In the genomic region with DNA sequence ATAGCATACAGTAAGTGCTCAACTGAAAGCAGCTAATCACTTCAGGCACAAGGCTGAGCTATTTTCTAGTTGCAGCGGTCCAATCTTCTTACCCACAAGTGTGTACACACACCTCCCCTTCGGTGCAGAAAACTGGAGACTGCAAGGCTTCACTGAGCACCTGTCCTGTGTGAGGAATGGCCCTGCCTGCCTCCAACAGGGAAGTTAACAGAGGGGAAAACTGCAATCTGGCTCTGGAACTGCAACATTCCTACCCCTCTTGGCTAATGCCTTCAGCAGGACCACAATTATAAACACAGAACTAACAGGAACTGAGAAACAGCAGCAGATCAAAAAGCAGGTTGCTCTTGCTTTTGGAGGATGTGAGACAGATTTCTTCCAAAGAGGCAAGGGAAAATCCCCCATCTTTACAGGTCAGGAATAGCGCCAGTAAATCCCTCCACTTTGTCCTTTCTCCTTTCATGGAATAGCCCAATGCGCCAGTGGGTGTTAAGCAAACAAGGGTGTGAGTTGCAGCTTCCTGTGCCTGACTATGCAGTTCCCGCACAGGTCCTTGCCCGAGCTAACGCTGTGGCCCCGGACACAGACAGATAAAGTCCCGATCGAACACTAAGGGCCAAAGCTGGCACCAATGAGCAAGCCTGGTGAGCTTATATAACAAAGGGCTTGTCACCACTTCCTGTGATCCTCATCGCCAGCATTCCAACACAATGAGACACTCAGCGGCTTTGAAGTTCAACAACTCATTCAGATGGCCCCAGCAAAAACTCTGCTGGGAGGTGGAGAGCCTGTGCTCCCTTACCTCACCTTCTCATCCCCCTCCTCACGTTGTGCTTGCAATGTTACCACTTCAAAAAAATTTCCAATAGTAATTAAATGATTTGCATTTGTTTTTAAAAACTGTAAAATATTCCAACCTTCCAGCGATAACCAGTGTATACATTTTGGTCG, we compare ENCODE assay signal across 9 cellular contexts. TPM values are rescaled to one million over a fixed set of nuclear protein-coding genes. Genes with fewer than 3 reads are reported as not detected.
DNase-seq lines count a peak whose midpoint lies in the region; ATAC-seq and TF ChIP-seq lines count a peak whose summit lies in the region.
"Had no signal": no experiment of that assay in that cellular context is flagged by ENCODE, and none has a peak within 500 bp of the region (broad histone marks: within the 10 kb centered on the region; RNA-seq: fewer than 3 reads in every experiment).

No MANE protein-coding gene starts in this region.

- peak overlapping the region; percentile 72 for H3K4me2 ChIP-seq in trophoblast cell (ENCODE audit: low read length)

- H3K79me2 ChIP-seq in trophoblast cell (ENCODE audit: control insufficient read depth, insufficient read depth, low read length, poor library complexity), result peaks cover 11% of the 10 kb centered on the region

- no peak for DNase-seq in CD8-positive, alpha-beta memory T cell
- DNase-seq in HuH-7 (ENCODE audit: low spot score) (peak; percentile 47), heart right ventricle (peak; percentile 42 to 80), trophoblast cell (peak; percentile 72 to 86), NCI-H187 (lab: John Stamatoyannopoulos, UW) (no peak)
- no peak for DNase-seq in activated CD4-positive, CD25-positive, alpha-beta regulatory T cell (lab: John Stamatoyannopoulos, UW)

- H2AK5ac ChIP-seq in trophoblast cell (ENCODE audit: low read length), result peak overlapping the region; percentile 36

- H4K12ac ChIP-seq in trophoblast cell (ENCODE audit: low read depth, low read length), result no peak overlapping the region

- H3K9me3 ChIP-seq in CD8-positive, alpha-beta memory T cell (ENCODE audit: low read length), result no peaks in the 10 kb centered on the region
- H3K9me3 ChIP-seq in heart right ventricle (no peaks in the 10 kb centered on the region), trophoblast cell (ENCODE audit: insufficient read depth, low read depth, low read length) (no peaks in the 10 kb centered on the region)

- TF ChIP-seq CTCF in heart right ventricle (IDR thresholded peaks at IDR 0.05), result no peak

- WGBS in heart right ventricle, 2 donors, result 30 to 38% methylated on average over 15 of the region's 15 CpGs
- no CpG with 5 or more reads among the region's 15 CpGs for WGBS in trophoblast cell (ENCODE audit: extremely low coverage, insufficient coverage, insufficient read length)

- no peaks in the 10 kb centered on the region for H3K27me3 Mint-ChIP-seq in CD8-positive, alpha-beta memory T cell
- H3K27me3 Mint-ChIP-seq in activated T-helper 17 cell treated with anti-CD3 and anti-CD28 coated beads, Interleukin-2, amount 50 U/mL, for 72 hours, result no peaks in the 10 kb centered on the region

- CTCF ChIA-PET in CD8-positive, alpha-beta memory T cell (lab: Charles Lee), result no interaction called here

- peak overlapping the region; percentile 74 for H4K91ac ChIP-seq in trophoblast cell (ENCODE audit: low read depth, low read length)

- H4K8ac ChIP-seq in trophoblast cell (ENCODE audit: low read depth, low read length), result peak overlapping the region; percentile 40

- no peak overlapping the region for H3K4me3 ChIP-seq in CD8-positive, alpha-beta memory T cell (ENCODE audit: low read length)
- H3K4me3 ChIP-seq in heart right ventricle, result peak overlapping the region in 4 of 10 donors; percentile 13 to 19 (median 18)
- no peak overlapping the region for H3K4me3 ChIP-seq in trophoblast cell (ENCODE audit: low read depth, low read length)

- POLR2A ChIA-PET in CD8-positive, alpha-beta memory T cell (lab: Charles Lee), result no interaction called here

- no peak overlapping the region for H3K27ac Mint-ChIP-seq in CD8-positive, alpha-beta memory T cell
- no peak overlapping the region for H3K27ac Mint-ChIP-seq in activated T-helper 17 cell treated with anti-CD3 and anti-CD28 coated beads, Interleukin-2, amount 50 U/mL, for 72 hours

- peak overlapping the region; percentile 87 for H2BK120ac ChIP-seq in trophoblast cell (ENCODE audit: insufficient read depth, low read length, poor library complexity)

- H3K23ac ChIP-seq in trophoblast cell (ENCODE audit: low read length), result no peak overlapping the region

- H2BK12ac ChIP-seq in trophoblast cell (ENCODE audit: low read length), result peak overlapping the region; percentile 67

- H3K27ac ChIP-seq in CD8-positive, alpha-beta memory T cell (ENCODE audit: low read depth, low read length), result peak overlapping the region; percentile 31
- H3K27ac ChIP-seq in heart right ventricle (peak overlapping the region; percentile 41 to 94 (median 84)), trophoblast cell (ENCODE audit: low read depth, low read length) (peak overlapping the region; percentile 96)
- H3K27ac ChIP-seq: HL-60 had no signal

- H2BK5ac ChIP-seq in trophoblast cell (ENCODE audit: low read depth, low read length, poor library complexity), result peak overlapping the region; percentile 84

- H3K4ac ChIP-seq in trophoblast cell (ENCODE audit: low read depth, low read length), result peak overlapping the region; percentile 13

- H3K36me3 Mint-ChIP-seq in CD8-positive, alpha-beta memory T cell, result no peaks in the 10 kb centered on the region
- no peaks in the 10 kb centered on the region for H3K36me3 Mint-ChIP-seq in activated T-helper 17 cell treated with anti-CD3 and anti-CD28 coated beads, Interleukin-2, amount 50 U/mL, for 72 hours (ENCODE audit: low read depth)

- H3K36me3 ChIP-seq in CD8-positive, alpha-beta memory T cell (ENCODE audit: insufficient read depth, low read length), result no peaks in the 10 kb centered on the region
- H3K36me3 ChIP-seq in heart right ventricle (peaks cover 0 to 4% (median 0%) of the 10 kb centered on the region in 9 donors), trophoblast cell (ENCODE audit: control insufficient read depth in 1 of 2, insufficient read depth in 2 of 2, low read length in 2 of 2) (peaks cover 0 to 4% of the 10 kb centered on the region in 2 experiments)

- no peaks in the 10 kb centered on the region for H3K27me3 ChIP-seq in CD8-positive, alpha-beta memory T cell (ENCODE audit: insufficient read depth, low read length, poor library complexity, severe bottlenecking)
- H3K27me3 ChIP-seq in heart right ventricle (no peaks in the 10 kb centered on the region), trophoblast cell (ENCODE audit: insufficient read depth, low read length) (no peaks in the 10 kb centered on the region)

- peak; percentile 58 for ATAC-seq in activated T-helper 17 cell treated with anti-CD3 and anti-CD28 coated beads, Interleukin-2, amount 50 U/mL, for 72 hours (replicated peaks)
- ATAC-seq in heart right ventricle (peak; percentile 81 to 93 (median 91)), GM21526 (IDR thresholded peaks at IDR 0.05; ENCODE audit: low FRiP score, unreplicated experiment) (no peak)

- peaks cover 29% of the 10 kb centered on the region for H3K79me1 ChIP-seq in trophoblast cell (ENCODE audit: low read length)

- peak overlapping the region; percentile 87 for H3K18ac ChIP-seq in trophoblast cell (ENCODE audit: low read length)

- no peaks in the 10 kb centered on the region for H3K4me1 ChIP-seq in CD8-positive, alpha-beta memory T cell (ENCODE audit: insufficient read depth, low read length)
- H3K4me1 ChIP-seq in heart right ventricle, result peaks cover 17 to 82% (median 51%) of the 10 kb centered on the region in 9 donors
- H3K4me1 ChIP-seq in trophoblast cell (ENCODE audit: control insufficient read depth in 1 of 2, insufficient read depth in 2 of 2, low read length in 2 of 2), result peaks cover 47 to 64% of the 10 kb centered on the region in 2 experiments

- intact Hi-C loops in heart right ventricle (cut with DNase I), result no loop called here

- peak overlapping the region; percentile 61 for H3K14ac ChIP-seq in trophoblast cell (ENCODE audit: low read length)

- peak overlapping the region in 1 of 7 donors; percentile 81 for H3K4me3 Mint-ChIP-seq in CD8-positive, alpha-beta memory T cell
- no peak overlapping the region for H3K4me3 Mint-ChIP-seq in activated T-helper 17 cell treated with anti-CD3 and anti-CD28 coated beads, Interleukin-2, amount 50 U/mL, for 72 hours

- peak overlapping the region; percentile 37 for H2AFZ ChIP-seq in trophoblast cell (ENCODE audit: insufficient read depth, low read length, poor library complexity)

- no peaks in the 10 kb centered on the region for H3K9me3 Mint-ChIP-seq in CD8-positive, alpha-beta memory T cell
- H3K9me3 Mint-ChIP-seq in activated T-helper 17 cell treated with anti-CD3 and anti-CD28 coated beads, Interleukin-2, amount 50 U/mL, for 72 hours, result no peaks in the 10 kb centered on the region

- H3K4me1 Mint-ChIP-seq in CD8-positive, alpha-beta memory T cell, result peaks cover 0 to 5% (median 1%) of the 10 kb centered on the region in 3 donors
- H3K4me1 Mint-ChIP-seq in activated T-helper 17 cell treated with anti-CD3 and anti-CD28 coated beads, Interleukin-2, amount 50 U/mL, for 72 hours, result peaks cover 4% of the 10 kb centered on the region

- H3K9ac ChIP-seq in trophoblast cell (ENCODE audit: low read length), result no peak overlapping the region

RNA-seq across cellular contexts. Expression of gene SHB, which starts 21.5 kb away (rescaled TPM):
- 1 to 10 TPM; 1.8 TPM for total RNA-seq in CD8-positive, alpha-beta memory T cell
- 0.64 TPM for polyA plus RNA-seq in CD8-positive, alpha-beta memory T cell
- 1 to 10 TPM in 1 of 2 donors, under 1 TPM in 1; 0.95 to 1.7 TPM for total RNA-seq in activated T-helper 17 cell treated with anti-CD3 and anti-CD28 coated beads, Interleukin-2, amount 50 U/mL, for 72 hours
- 10 to 100 TPM; 13.9 to 26.6 (median 18.0) TPM for total RNA-seq in heart right ventricle
- polyA plus RNA-seq in heart right ventricle, result 10 to 100 TPM in 1 of 2 donors, 1 to 10 TPM in 1; 5.7 to 19.2 TPM
- 21.8 and 22.1 TPM in 2 replicates for polyA plus RNA-seq in trophoblast cell (2013)

Comparison
In these comparisons a context has a peak if more than half of its experiments do, and no peak if none do; other contexts are left out.
1. DNase-seq: peak in HuH-7 (single experiment), heart right ventricle (2 of 2) and trophoblast cell (2 of 2); none in CD8-positive, alpha-beta memory T cell (0 of 5), activated CD4-positive, CD25-positive, alpha-beta regulatory T cell (0 of 4) and NCI-H187 (0 of 2).
2. H3K27ac ChIP-seq: peak in every context shown above with its lines; median percentile 96 in trophoblast cell; 84 in heart right ventricle; 31 in CD8-positive, alpha-beta memory T cell.
3. RNA of gene SHB, which starts 21.5 kb away (total RNA-seq): 13.9 to 26.6 TPM in heart right ventricle; 1.8 TPM in CD8-positive, alpha-beta memory T cell and 0.95 to 1.7 TPM in activated T-helper 17 cell treated with anti-CD3 and anti-CD28 coated beads, Interleukin-2, amount 50 U/mL, for 72 hours; every median in the first group is over 4 times any median in the second.